7 cellular contexts compared by ENCODE assay signal in genomic region chr11:4181780-4182721, GRCh38.
DNase-seq lines count a peak whose midpoint lies in the region; ATAC-seq and TF ChIP-seq lines count a peak whose summit lies in the region.

No MANE protein-coding gene starts in this region.

- WGBS in stomach, 5 donors: 45 to 60% (median 52%) methylated on average over 9 of the region's 9 CpGs

- no peaks in the 10 kb centered on the region for H3K9me2 ChIP-seq in PC-3 (replicated peaks; ENCODE audit: low read length)

- POLR2A ChIA-PET in PC-3 (lab: Charles Lee; ENCODE audit: unreplicated experiment): no interaction called here

- no peak overlapping the region for H2AFZ ChIP-seq in PC-3 (ENCODE audit: low read length)

- DNase-seq in EH (ENCODE audit: low read depth): peak; percentile 68
- DNase-seq in PC-3: peak; percentile 74
- peak in 1 of 2 donors; percentile 16 for DNase-seq in breast epithelium (ENCODE audit: low spot score in 2 of 2)
- DNase-seq in left colon: peak in 1 of 2 donors; percentile 74
- DNase-seq in stomach: peak; percentile 82

- no TSS peak for BruUV-seq in PC-3 (replicated peaks; lab: Mats Ljungman, UMichigan)

- H3K27ac ChIP-seq in PC-3 (ENCODE audit: low read length) (no peak overlapping the region), breast epithelium (no peak overlapping the region), stomach (no peak overlapping the region)

- no peak for TF ChIP-seq EP300 in stomach (IDR thresholded peaks at IDR 0.05)

- no peak overlapping the region for H3K4me2 ChIP-seq in PC-3 (ENCODE audit: low read length)

- H4K20me1 ChIP-seq in PC-3 (ENCODE audit: low read length): no peaks in the 10 kb centered on the region

- intact Hi-C loops in PC-3 (cut with micrococcal nuclease): loop anchor here (1.0 to 5.0 kb wide), 2 partner anchors 357 to 1200 kb away; partner anchors contain the start of gene OR51M1
- intact Hi-C loops in breast epithelium (cut with DNase I; ENCODE audit: low total_unique reads): no loop called here
- intact Hi-C loops in left colon (cut with DNase I, micrococcal nuclease): no loop called here
- intact Hi-C loops in stomach (cut with DNase I; ENCODE audit: low total_unique reads): loop anchor here (10.0 kb wide), 1 partner anchor 363 kb away; the partner anchor contains the start of gene OR52M1

- CTCF ChIA-PET in PC-3 (lab: Charles Lee): interaction anchor here (0.8 kb wide), 1 partner anchor 370 kb away, joined by 8 read pairs; no protein-coding TSS in a partner anchor

- H3K9ac ChIP-seq in PC-3 (ENCODE audit: low read length): no peak overlapping the region

- H3K4me3 ChIP-seq in PC-3 (ENCODE audit: low read length) (no peak overlapping the region), breast epithelium (no peak overlapping the region), stomach (no peak overlapping the region)

- H3K36me3 ChIP-seq in PC-3 (ENCODE audit: low read depth, low read length) (no peaks in the 10 kb centered on the region), breast epithelium (no peaks in the 10 kb centered on the region), stomach (no peaks in the 10 kb centered on the region)

- H3K4me1 ChIP-seq in PC-3 (ENCODE audit: insufficient read depth, low read length): no peaks in the 10 kb centered on the region
- H3K4me1 ChIP-seq in breast epithelium: no peaks in the 10 kb centered on the region
- H3K4me1 ChIP-seq in stomach: peaks cover 0 to 9% (median 3%) of the 10 kb centered on the region in 4 donors

- peak; percentile 61 for ATAC-seq in GM19372 (IDR thresholded peaks at IDR 0.05; ENCODE audit: low read depth, unreplicated experiment)
- ATAC-seq in HG03521 (IDR thresholded peaks at IDR 0.05; ENCODE audit: unreplicated experiment): peak; percentile 81
- ATAC-seq in PC-3: peak; percentile 95
- ATAC-seq in left colon: peak; percentile 92

- H3F3A ChIP-seq in PC-3 (ENCODE audit: low read length, unreplicated experiment): no peaks in the 10 kb centered on the region

- H3K27me3 ChIP-seq in PC-3 (ENCODE audit: low read length): no peaks in the 10 kb centered on the region
- H3K27me3 ChIP-seq in breast epithelium: no peaks in the 10 kb centered on the region
- H3K27me3 ChIP-seq in stomach: peaks cover 0 to 7% (median 0%) of the 10 kb centered on the region in 3 donors

- H3K9me3 ChIP-seq in PC-3 (ENCODE audit: low read length) (no peaks in the 10 kb centered on the region), breast epithelium (no peaks in the 10 kb centered on the region), stomach (no peaks in the 10 kb centered on the region)

- no peak for TF ChIP-seq POLR2A in breast epithelium (IDR thresholded peaks at IDR 0.05)
- TF ChIP-seq POLR2A in stomach (IDR thresholded peaks at IDR 0.05): no peak

- TF ChIP-seq CTCF in PC-3 (conservative IDR thresholded peaks at IDR 0.05; ENCODE audit: low read depth, low read length): peak; percentile 86
- peak in 2 of 3 donors; percentile 39 to 42 for TF ChIP-seq CTCF in breast epithelium (IDR thresholded peaks at IDR 0.05)
- peak in 5 of 7 experiments; percentile 56 to 65 (median 59) for TF ChIP-seq CTCF in stomach (IDR thresholded peaks at IDR 0.05)

- H3K79me2 ChIP-seq in PC-3 (ENCODE audit: low read length): no peaks in the 10 kb centered on the region

Comparison
In these comparisons a context has a peak if more than half of its experiments do, and no peak if none do; other contexts are left out.
1. intact Hi-C loops: an anchor here in PC-3 (1.0 to 5.0 kb wide) and stomach (10.0 kb wide); none called in breast epithelium and left colon.